Comparison of ENCODE assay signal across 23 cellular contexts in the genomic region with DNA sequence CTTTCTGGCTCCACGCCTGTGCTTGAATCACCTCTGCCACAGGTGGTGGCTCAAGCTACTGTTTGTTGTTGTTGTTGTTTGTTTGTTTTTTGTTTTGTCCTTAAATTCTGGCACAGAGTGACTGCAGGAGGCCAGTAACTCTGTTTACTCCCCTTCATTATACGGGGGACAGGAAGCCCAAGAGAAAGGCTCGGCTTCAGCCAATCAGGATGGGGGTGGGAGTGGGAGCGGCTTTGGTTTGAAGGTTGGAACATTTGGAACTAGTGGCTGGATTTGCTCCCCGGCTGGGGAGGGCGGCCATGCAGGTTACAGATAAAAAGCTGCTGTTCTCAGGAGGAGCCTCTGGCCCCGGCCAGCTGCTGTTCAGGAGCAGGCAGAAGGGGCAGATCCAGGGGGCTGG. TPM values are rescaled to one million over a fixed set of nuclear protein-coding genes. Genes with fewer than 3 reads are reported as not detected.
"Had no signal": no experiment of that assay in that cellular context is flagged by ENCODE, and none has a peak within 500 bp of the region (broad histone marks: within the 10 kb centered on the region; RNA-seq: fewer than 3 reads in every experiment).

No MANE protein-coding gene starts in this region.

- H3K4me2 ChIP-seq: hepatocyte had no signal

- H2AFZ ChIP-seq: hepatocyte, parathyroid adenoma had no signal

- DNase-seq: activated CD4-positive, alpha-beta memory T cell treated with anti-CD3 and anti-CD28 coated beads, Interleukin-2, amount 10 ng/mL, durations not matched to agents 7 days and 5 days; activated CD4-positive, alpha-beta T cell treated with anti-CD3 and anti-CD28 coated beads for 4 hours; activated naive CD4-positive, alpha-beta T cell treated with anti-CD3 and anti-CD28 coated beads, Interleukin-2, amount 50 U/mL, for 16 hours; activated T-cell treated with anti-CD3 and anti-CD28 coated beads, Interleukin-2, amount 50 U/mL, for 24 hours; adrenal gland; kidney; left lung; mucosa of descending colon; naive thymus-derived CD4-positive, alpha-beta T cell; stimulated activated CD4-positive, alpha-beta T cell treated with anti-CD3 and anti-CD28 coated beads, Interleukin-2, amount 100 ng/mL, for 48 hours; stimulated activated naive B cell treated with anti-CD40 and anti-IgM and Interleukin-4, amounts not matched to agents 10 μg/mL and 1 μg/mL and 100 μg/mL, for 72 hours; T-helper 17 cell; thyroid gland; WERI-Rb-1 had no signal

- H3K79me2 ChIP-seq: hepatocyte, parathyroid adenoma had no signal

- ATAC-seq: gastroesophageal sphincter; left lung; naive thymus-derived CD4-positive, alpha-beta T cell; stimulated activated naive B cell treated with anti-CD40 and anti-IgM and Interleukin-4, amounts not matched to agents 10 μg/mL and 1 μg/mL and 100 μg/mL, for 72 hours; T-helper 17 cell had no signal

- H3K9ac ChIP-seq: parathyroid adenoma had no signal

- H3K36me3 ChIP-seq: adrenal gland, cardiac muscle cell, gastroesophageal sphincter, left lung, neutrophil, thyroid gland, WERI-Rb-1 had no signal

- H3K4me3 ChIP-seq: adrenal gland, cardiac muscle cell, gastroesophageal sphincter, hepatocyte, left lung, mucosa of descending colon, thyroid gland had no signal

- FAIRE-seq: endometrium, kidney, urothelium cell line had no signal

- H3K27ac ChIP-seq: adrenal gland, cardiac muscle cell, gastroesophageal sphincter, hepatocyte, left lung, neutrophil, parathyroid adenoma, WERI-Rb-1 had no signal

- H3K9me3 ChIP-seq: adrenal gland, gastroesophageal sphincter, left lung, mucosa of descending colon, neutrophil, thyroid gland had no signal

- H3K27me3 ChIP-seq: adrenal gland, cardiac muscle cell, hepatocyte, left lung, neutrophil, thyroid gland had no signal

- H3K4me1 ChIP-seq: adrenal gland, gastroesophageal sphincter, left lung, parathyroid adenoma had no signal

RNA-seq across cellular contexts. Expression of a gene that starts 19.7 kb away (rescaled TPM):
- total RNA-seq: activated CD4-positive, alpha-beta memory T cell treated with anti-CD3 and anti-CD28 coated beads, Interleukin-2, amount 10 ng/mL, durations not matched to agents 7 days and 5 days; adrenal gland; cardiac muscle cell; gastroesophageal sphincter; hepatocyte; kidney; left lung; mucosa of descending colon; naive thymus-derived CD4-positive, alpha-beta T cell; renal cortical epithelial cell; T-helper 17 cell; thyroid gland had no signal
- polyA plus RNA-seq: adrenal gland; cardiac muscle cell; esophagus; hepatocyte; naive thymus-derived CD4-positive, alpha-beta T cell had no signal
